In genomic region chr11:57640068-57640800, GRCh38 we compare ENCODE assay signal across 10 cellular contexts. TPM values are rescaled to one million over a fixed set of nuclear protein-coding genes. Genes with fewer than 3 reads are reported as not detected.
DNase-seq lines count a peak whose midpoint lies in the region; ATAC-seq and TF ChIP-seq lines count a peak whose summit lies in the region.
"Had no signal": no experiment of that assay in that cellular context is flagged by ENCODE, and none has a peak within 500 bp of the region (broad histone marks: within the 10 kb centered on the region; RNA-seq: fewer than 3 reads in every experiment).

No MANE protein-coding gene starts in this region.

- H2AK5ac ChIP-seq in IMR-90 (ENCODE audit: low read depth, low read length) = peak overlapping the region; percentile 98; the same call in 1 of the 2 replicates

- TF ChIP-seq RAD21 in IMR-90 (IDR thresholded peaks at IDR 0.05; ENCODE audit: low read length) = no peak

- no peak overlapping the region; the same call in 1 of the 2 replicates for H4K91ac ChIP-seq in IMR-90 (ENCODE audit: insufficient read depth, low read depth, low read length)

- ATAC-seq in IMR-90 (ENCODE audit: low read depth) (no peak), HG03095 (IDR thresholded peaks at IDR 0.05; ENCODE audit: unreplicated experiment) (no peak)
- no peak for ATAC-seq in naive thymus-derived CD4-positive, alpha-beta T cell

- in situ Hi-C loops in IMR-90 (cut with MboI; ENCODE audit: low sequenced_read_pairs) = loop anchor here (5.0 to 10.0 kb wide), 3 partner anchors 73 to 185 kb away; partner anchors contain the start of gene UBE2L6

- POLR2A ChIA-PET in AG04450 (lab: Yijun Ruan, JAX) (interaction anchor here (0.6 to 2.9 kb wide), 6 partner anchors 9 to 294 kb away, joined by 3 to 11 read pairs (median 6); partner anchors contain the start of genes UBE2L6 and YPEL4), IMR-90 (lab: Charles Lee; ENCODE audit: unreplicated experiment) (interaction anchor here (0.7 to 1.0 kb wide), 2 partner anchors 73 kb away, joined by 3 to 4 read pairs; partner anchors contain the start of gene UBE2L6), HEK293T (lab: Yijun Ruan, JAX) (interaction anchor here (0.7 to 3.1 kb wide), 5 partner anchors 17 to 109 kb away, joined by 3 to 22 read pairs (median 3); partner anchors contain the start of genes CLP1 and UBE2L6)
- POLR2A ChIA-PET in naive thymus-derived CD4-positive, alpha-beta T cell (lab: Charles Lee) = interaction anchor here (0.5 to 1.5 kb wide), 7 partner anchors 9 to 147 kb away, joined by 3 to 8 read pairs (median 4); partner anchors contain the start of genes CLP1, UBE2L6 and YPEL4

- peak overlapping the region; percentile 90 to 97; a peak in 2 of 4 replicates for H4K8ac ChIP-seq in IMR-90 (ENCODE audit: low read depth in 2 of 2, low read length in 2 of 2)

- H3K27ac Mint-ChIP-seq in endodermal cell = peak overlapping the region; percentile 98
- peak overlapping the region in 2 of 9 donors; percentile 51 to 52 for H3K27ac Mint-ChIP-seq in naive thymus-derived CD4-positive, alpha-beta T cell
- H3K27ac Mint-ChIP-seq: activated CD4-positive, alpha-beta memory T cell treated with anti-CD3 and anti-CD28 coated beads, Interleukin-2, amount 10 ng/mL, durations not matched to agents 7 days and 5 days had no signal

- H3K9ac ChIP-seq in IMR-90 (ENCODE audit: low read depth, low read length) = peak overlapping the region; percentile 100
- H3K9ac ChIP-seq in endodermal cell (ENCODE audit: extremely low read depth, low read length, poor library complexity, severe bottlenecking) = peak overlapping the region; percentile 99

- peaks cover 39% of the 10 kb centered on the region for H3K4me1 Mint-ChIP-seq in endodermal cell
- peaks cover 10 to 36% (median 15%) of the 10 kb centered on the region in 7 donors for H3K4me1 Mint-ChIP-seq in naive thymus-derived CD4-positive, alpha-beta T cell

- no peaks in the 10 kb centered on the region for H3K9me3 ChIP-seq in AG04450 (ENCODE audit: control insufficient read depth, insufficient read depth, low read length)
- H3K9me3 ChIP-seq in IMR-90 (ENCODE audit: control insufficient read depth, insufficient read depth, low read length) = no peaks in the 10 kb centered on the region
- no peaks in the 10 kb centered on the region for H3K9me3 ChIP-seq in endodermal cell (ENCODE audit: control insufficient read depth, low read length)
- H3K9me3 ChIP-seq in naive thymus-derived CD4-positive, alpha-beta T cell (ENCODE audit: control insufficient read depth in 2 of 3, low read length in 3 of 3) = no peaks in the 10 kb centered on the region
- no peaks in the 10 kb centered on the region for H3K9me3 ChIP-seq in esophagus squamous epithelium

- no peak overlapping the region for H4K5ac ChIP-seq in IMR-90 (ENCODE audit: low read depth, low read length)

- peak overlapping the region; percentile 100 for H3K4me3 Mint-ChIP-seq in endodermal cell
- H3K4me3 Mint-ChIP-seq in naive thymus-derived CD4-positive, alpha-beta T cell = peak overlapping the region; percentile 29 to 99 (median 90)

- peaks cover 14% of the 10 kb centered on the region for H3K9me1 ChIP-seq in IMR-90 (ENCODE audit: insufficient read depth, low read length)

- H3K4ac ChIP-seq in IMR-90 (ENCODE audit: low read depth, low read length) = peak overlapping the region; percentile 100

- H3K9me3 Mint-ChIP-seq in endodermal cell = no peaks in the 10 kb centered on the region
- no peaks in the 10 kb centered on the region for H3K9me3 Mint-ChIP-seq in naive thymus-derived CD4-positive, alpha-beta T cell
- H3K9me3 Mint-ChIP-seq: activated CD4-positive, alpha-beta memory T cell treated with anti-CD3 and anti-CD28 coated beads, Interleukin-2, amount 10 ng/mL, durations not matched to agents 7 days and 5 days had no signal

- H3K27me3 Mint-ChIP-seq in endodermal cell (ENCODE audit: insufficient read depth) = no peaks in the 10 kb centered on the region
- peaks cover 0 to 39% (median 19%) of the 10 kb centered on the region in 5 donors for H3K27me3 Mint-ChIP-seq in naive thymus-derived CD4-positive, alpha-beta T cell

- no peak overlapping the region for H2AFZ ChIP-seq in IMR-90 (replicated peaks; ENCODE audit: low read length, poor library complexity)

- peak overlapping the region; percentile 80 for H3K14ac ChIP-seq in IMR-90 (replicated peaks; ENCODE audit: low read depth, low read length)

- H3K4me1 ChIP-seq in IMR-90 (ENCODE audit: control insufficient read depth, insufficient read depth, low read length) (peaks cover 18% of the 10 kb centered on the region), endodermal cell (ENCODE audit: control insufficient read depth, insufficient read depth, low read length) (peaks cover 9% of the 10 kb centered on the region), esophagus squamous epithelium (peaks cover 18 to 53% (median 28%) of the 10 kb centered on the region in 3 donors)
- H3K4me1 ChIP-seq in naive thymus-derived CD4-positive, alpha-beta T cell (ENCODE audit: control insufficient read depth in 2 of 2, insufficient read depth in 2 of 2, low read length in 2 of 2) = peaks cover 3 to 8% of the 10 kb centered on the region in 2 donors

- dilution Hi-C loops in IMR-90 (cut with HindIII; ENCODE audit: low sequenced_read_pairs, unreplicated experiment) = no loop called here

- H3K27me3 ChIP-seq in AG04450 (ENCODE audit: control insufficient read depth, insufficient read depth, low read length) = no peaks in the 10 kb centered on the region
- no peaks in the 10 kb centered on the region for H3K27me3 ChIP-seq in IMR-90 (ENCODE audit: control insufficient read depth, insufficient read depth, low read length)
- H3K27me3 ChIP-seq in endodermal cell (ENCODE audit: control insufficient read depth, insufficient read depth, low read length, poor library complexity, severe bottlenecking) = no peaks in the 10 kb centered on the region
- peaks cover under 1 to 4% of the 10 kb centered on the region in 2 donors for H3K27me3 ChIP-seq in naive thymus-derived CD4-positive, alpha-beta T cell (ENCODE audit: control insufficient read depth in 2 of 2, insufficient read depth in 2 of 2, low read length in 2 of 2)
- H3K27me3 ChIP-seq in esophagus squamous epithelium = peaks cover 0 to 5% (median 0%) of the 10 kb centered on the region in 4 donors

- peak overlapping the region; percentile 61 for H3K56ac ChIP-seq in IMR-90 (ENCODE audit: extremely low read depth, insufficient read depth, low read length)

- intact Hi-C loops in IMR-90 (cut with micrococcal nuclease) (no loop called here), esophagus squamous epithelium (cut with DNase I) (loop anchor here (5.0 kb wide), 1 partner anchor 73 kb away; the partner anchor contains the start of gene UBE2L6)
- intact Hi-C loops in naive thymus-derived CD4-positive, alpha-beta T cell (cut with micrococcal nuclease) = no loop called here

- H2AK9ac ChIP-seq in IMR-90 (replicated peaks; ENCODE audit: low read depth, low read length, poor library complexity) = peak overlapping the region; percentile 100

- H3K36me3 Mint-ChIP-seq in endodermal cell (ENCODE audit: low read depth) = peaks cover 39% of the 10 kb centered on the region
- H3K36me3 Mint-ChIP-seq in naive thymus-derived CD4-positive, alpha-beta T cell = no peaks in the 10 kb centered on the region

- WGBS in IMR-90 (ENCODE audit: extremely low coverage in 2 of 2, insufficient read length in 1 of 2), 2 experiments = 20% methylated on average over 2 of the region's 9 CpGs; no CpG with 5 or more reads in 1 of the 2 experiments
- WGBS in endodermal cell (ENCODE audit: insufficient coverage in 1 of 2, insufficient read length in 1 of 2), 2 experiments = 0 to 14% methylated on average over 3 to 9 of the region's 9 CpGs
- 50 to 66% methylated on average over 2 to 4 of the region's 9 CpGs for WGBS in esophagus squamous epithelium, 2 donors

- H3K27ac ChIP-seq in AG04450 (ENCODE audit: low read depth, low read length) = peak overlapping the region; percentile 21
- H3K27ac ChIP-seq in IMR-90 (ENCODE audit: insufficient read depth, low read length) = peak overlapping the region; percentile 97
- peak overlapping the region; percentile 99 for H3K27ac ChIP-seq in endodermal cell (ENCODE audit: low read depth, low read length)
- H3K27ac ChIP-seq in naive thymus-derived CD4-positive, alpha-beta T cell (ENCODE audit: low read depth, low read length) = no peak overlapping the region
- peak overlapping the region in 2 of 4 donors; percentile 9 to 90 for H3K27ac ChIP-seq in esophagus squamous epithelium

- H3K79me1 ChIP-seq in IMR-90 (ENCODE audit: low read depth in 1 of 2, low read length in 2 of 2) = peaks cover 23 to 67% of the 10 kb centered on the region in 2 experiments

- H4K20me1 ChIP-seq in IMR-90 (ENCODE audit: insufficient read depth, low read length) = peaks cover 58% of the 10 kb centered on the region

- TF ChIP-seq POLR2A in IMR-90 (IDR thresholded peaks at IDR 0.05; ENCODE audit: low read depth, low read length) = no peak
- TF ChIP-seq POLR2A in esophagus squamous epithelium (IDR thresholded peaks at IDR 0.05) = no peak

- no peak overlapping the region for H2BK15ac ChIP-seq in IMR-90 (ENCODE audit: low read depth, low read length)

- H3K23ac ChIP-seq in IMR-90 (ENCODE audit: low read depth, low read length) = peak overlapping the region; percentile 93

- CTCF ChIA-PET in AG04450 (lab: Charles Lee) (interaction anchor here (0.5 to 7.1 kb wide), 40 partner anchors 9 to 884 kb away, joined by 3 to 227 read pairs (median 6); partner anchors contain the start of genes CTNND1, RTN4RL2, SERPING1 and TIMM10), IMR-90 (lab: Yijun Ruan, JAX) (interaction anchor here (0.5 to 3.3 kb wide), 12 partner anchors 12 to 873 kb away, joined by 3 to 34 read pairs (median 3); partner anchors contain the start of genes CTNND1 and UBE2L6), HEK293T (lab: Yijun Ruan, JAX) (interaction anchor here (0.6 to 3.9 kb wide), 19 partner anchors 9 to 295 kb away, joined by 3 to 59 read pairs (median 4); partner anchors contain the start of genes SLC43A1, UBE2L6 and YPEL4)
- CTCF ChIA-PET in naive thymus-derived CD4-positive, alpha-beta T cell (lab: Charles Lee) = interaction anchor here (0.6 to 5.1 kb wide), 13 partner anchors 10 to 1598 kb away, joined by 3 to 86 read pairs (median 3); partner anchors contain the start of genes UBE2L6 and YPEL4

- no peak for TF ChIP-seq CTCF in AG04450 (IDR thresholded peaks at IDR 0.05; ENCODE audit: low read depth, low read length)
- no peak for TF ChIP-seq CTCF in IMR-90 (conservative IDR thresholded peaks at IDR 0.05; ENCODE audit: low read depth, low read length)
- no peak for TF ChIP-seq CTCF in endodermal cell (conservative IDR thresholded peaks at IDR 0.05)
- TF ChIP-seq CTCF in esophagus squamous epithelium (IDR thresholded peaks at IDR 0.05) = no peak

- 0 out of 2 replicates have a peak overlapping the region, but pooled peaks have one; percentile 34 for H2BK20ac ChIP-seq in IMR-90 (ENCODE audit: low read depth, low read length)

- H3K4me3 ChIP-seq in AG04450 (ENCODE audit: low read depth, low read length) (peak overlapping the region; percentile 99), IMR-90 (ENCODE audit: insufficient read depth, low read depth, low read length) (peak overlapping the region; percentile 96), endodermal cell (ENCODE audit: low read length) (peak overlapping the region; percentile 91), esophagus squamous epithelium (peak overlapping the region in 2 of 4 donors; percentile 72 to 90)
- no peak overlapping the region for H3K4me3 ChIP-seq in naive thymus-derived CD4-positive, alpha-beta T cell (ENCODE audit: low read length)

- DNase-seq in AG04450 (ENCODE audit: low read depth, low spot score) (no peak), IMR-90 (no peak), endodermal cell (peak; percentile 52), HK-2 (ENCODE audit: unreplicated experiment) (no peak), HEK293T (ENCODE audit: extremely low spot score) (no peak), esophagus squamous epithelium (lab: John Stamatoyannopoulos, UW) (no peak)
- DNase-seq in naive thymus-derived CD4-positive, alpha-beta T cell = no peak
- DNase-seq: activated CD4-positive, alpha-beta memory T cell treated with anti-CD3 and anti-CD28 coated beads, Interleukin-2, amount 10 ng/mL, durations not matched to agents 7 days and 5 days; cortex of kidney had no signal

- no peak overlapping the region for H2BK120ac ChIP-seq in IMR-90 (ENCODE audit: low read depth, low read length)

- H2BK5ac ChIP-seq in IMR-90 (ENCODE audit: low read depth, low read length, poor library complexity, severe bottlenecking) = peak overlapping the region; percentile 98

- BruUV-seq in IMR-90 (replicated peaks; lab: Mats Ljungman, UMichigan) = no TSS peak

- no peak overlapping the region for H3K18ac ChIP-seq in IMR-90 (ENCODE audit: low read depth, low read length)

- H3K36me3 ChIP-seq in IMR-90 (ENCODE audit: control insufficient read depth, insufficient read depth, low read length) (peaks cover 1% of the 10 kb centered on the region; the same call in 1 of the 2 replicates), endodermal cell (ENCODE audit: control insufficient read depth, insufficient read depth, low read length) (peaks cover 38% of the 10 kb centered on the region), esophagus squamous epithelium (no peaks in the 10 kb centered on the region)
- H3K36me3 ChIP-seq in naive thymus-derived CD4-positive, alpha-beta T cell (ENCODE audit: control insufficient read depth in 2 of 3, insufficient read depth in 3 of 3, low read length in 3 of 3) = no peaks in the 10 kb centered on the region

- peak overlapping the region; percentile 81 for H3K4me2 ChIP-seq in IMR-90 (ENCODE audit: low read depth, low read length)

RNA-seq across cellular contexts. Expression of gene YPEL4, which starts 9.5 kb away (rescaled TPM):
- polyA plus RNA-seq in AG04450 (2011; rRNA removed) (0.83 and 1.1 TPM in 2 replicates), IMR-90 (2012; rRNA removed) (0.57 and 0.79 TPM in 2 replicates)
- polyA minus RNA-seq in AG04450 (2011; rRNA and poly(A)+ RNA removed) = 0.74 and 0.87 TPM in 2 replicates
- total RNA-seq in IMR-90 (2012; rRNA removed) (under 0.01 and 0.18 TPM in 2 replicates), endodermal cell (not detected), esophagus squamous epithelium (under 1 TPM in 2 of 4 donors, not detected in 2; 0.56 to 0.95 TPM)
- 0.54 and 0.74 TPM in 2 replicates for polyA plus RNA-seq in IMR-90 (2012; cell fraction: cytosol; rRNA removed)
- 2.4 and 6.6 TPM in 2 replicates for polyA plus RNA-seq in IMR-90 (2012; cell fraction: nucleus; rRNA removed; ENCODE audit: low replicate concordance)
- polyA plus RNA-seq in endodermal cell (2013, experiment 1 of 2) = 2.8 TPM
- polyA plus RNA-seq in endodermal cell (2013, experiment 2 of 2) = 2.0 TPM
- total RNA-seq in naive thymus-derived CD4-positive, alpha-beta T cell = 10 to 100 TPM in 2 of 5 experiments, 1 to 10 TPM in 2, under 1 TPM in 1; 0.70 to 13.4 (median 4.3) TPM
- polyA plus RNA-seq in naive thymus-derived CD4-positive, alpha-beta T cell = under 1 TPM; 0.15 to 0.18 TPM

RNA-seq across cellular contexts. Expression of gene CLP1, which starts 17.3 kb away (rescaled TPM):
- polyA plus RNA-seq in AG04450 (2011; rRNA removed) (17.7 and 18.0 TPM in 2 replicates), IMR-90 (2012; rRNA removed) (16.3 and 16.5 TPM in 2 replicates)
- 15.7 and 20.1 TPM in 2 replicates for polyA minus RNA-seq in AG04450 (2011; rRNA and poly(A)+ RNA removed)
- total RNA-seq in IMR-90 (2012; rRNA removed) (24.0 and 26.7 TPM in 2 replicates), endodermal cell (10 to 100 TPM; 23.7 to 25.2 TPM), esophagus squamous epithelium (10 to 100 TPM in 3 of 4 donors, 1 to 10 TPM in 1; 9.5 to 26.6 (median 14.7) TPM)
- polyA plus RNA-seq in IMR-90 (2012; cell fraction: cytosol; rRNA removed) = 8.3 and 11.4 TPM in 2 replicates
- polyA plus RNA-seq in IMR-90 (2012; cell fraction: nucleus; rRNA removed; ENCODE audit: low replicate concordance) = 5.6 and 11.3 TPM in 2 replicates
- polyA plus RNA-seq in endodermal cell (2013, experiment 1 of 2) = 17.7 TPM
- polyA plus RNA-seq in endodermal cell (2013, experiment 2 of 2) = 15.0 TPM
- 10 to 100 TPM; 12.8 to 18.5 (median 14.7) TPM for total RNA-seq in naive thymus-derived CD4-positive, alpha-beta T cell
- polyA plus RNA-seq in naive thymus-derived CD4-positive, alpha-beta T cell = 10 to 100 TPM; 10.1 to 10.3 TPM

RNA-seq across cellular contexts. Expression of gene ZDHHC5, which starts 27.7 kb away (rescaled TPM):
- polyA plus RNA-seq in AG04450 (2011; rRNA removed) (56.7 and 64.3 TPM in 2 replicates), IMR-90 (2012; rRNA removed) (44.0 and 45.7 TPM in 2 replicates)
- polyA minus RNA-seq in AG04450 (2011; rRNA and poly(A)+ RNA removed) = 83.8 and 101 TPM in 2 replicates
- total RNA-seq in IMR-90 (2012; rRNA removed) (19.4 and 21.4 TPM in 2 replicates), endodermal cell (10 to 100 TPM; 70.7 to 77.1 TPM), esophagus squamous epithelium (10 to 100 TPM; 61.4 to 98.4 (median 76.7) TPM)
- polyA plus RNA-seq in IMR-90 (2012; cell fraction: cytosol; rRNA removed) = 31.7 and 39.8 TPM in 2 replicates
- 56.8 and 65.2 TPM in 2 replicates for polyA plus RNA-seq in IMR-90 (2012; cell fraction: nucleus; rRNA removed; ENCODE audit: low replicate concordance)
- polyA plus RNA-seq in endodermal cell (2013, experiment 1 of 2) = 30.5 TPM
- 31.6 TPM for polyA plus RNA-seq in endodermal cell (2013, experiment 2 of 2)
- total RNA-seq in naive thymus-derived CD4-positive, alpha-beta T cell = 10 to 100 TPM; 51.4 to 82.2 (median 59.1) TPM
- polyA plus RNA-seq in naive thymus-derived CD4-positive, alpha-beta T cell = 10 to 100 TPM; 26.9 to 44.5 TPM

RNA-seq across cellular contexts. Expression of gene SERPING1, which starts 42.7 kb away (rescaled TPM):
- polyA plus RNA-seq in AG04450 (2011; rRNA removed) = 15.2 and 21.1 TPM in 2 replicates
- polyA minus RNA-seq in AG04450 (2011; rRNA and poly(A)+ RNA removed) = 4.6 and 6.0 TPM in 2 replicates
- total RNA-seq in IMR-90 (2012; rRNA removed) = 2.0 and 2.2 TPM in 2 replicates
- polyA plus RNA-seq in IMR-90 (2012; rRNA removed) = 27.5 and 30.7 TPM in 2 replicates
- polyA plus RNA-seq in IMR-90 (2012; cell fraction: cytosol; rRNA removed) = 27.0 and 35.9 TPM in 2 replicates
- 8.1 and 15.0 TPM in 2 replicates for polyA plus RNA-seq in IMR-90 (2012; cell fraction: nucleus; rRNA removed; ENCODE audit: low replicate concordance)
- total RNA-seq in endodermal cell = 10 to 100 TPM; 67.8 to 73.5 TPM
- polyA plus RNA-seq in endodermal cell (2013, experiment 1 of 2) = 114 TPM
- 118 TPM for polyA plus RNA-seq in endodermal cell (2013, experiment 2 of 2)
- 1 to 10 TPM in 1 of 5 experiments, under 1 TPM in 2, not detected in 2; 0.21 to 3.7 (median 0.97) TPM for total RNA-seq in naive thymus-derived CD4-positive, alpha-beta T cell
- polyA plus RNA-seq in naive thymus-derived CD4-positive, alpha-beta T cell = not detected
- total RNA-seq in esophagus squamous epithelium = 100 to 1,000 TPM in 2 of 4 donors, 10 to 100 TPM in 1, 1 to 10 TPM in 1; 9.6 to 376 (median 78.4) TPM
